ENCODE assay signal across 8 cellular contexts in the genomic region with DNA sequence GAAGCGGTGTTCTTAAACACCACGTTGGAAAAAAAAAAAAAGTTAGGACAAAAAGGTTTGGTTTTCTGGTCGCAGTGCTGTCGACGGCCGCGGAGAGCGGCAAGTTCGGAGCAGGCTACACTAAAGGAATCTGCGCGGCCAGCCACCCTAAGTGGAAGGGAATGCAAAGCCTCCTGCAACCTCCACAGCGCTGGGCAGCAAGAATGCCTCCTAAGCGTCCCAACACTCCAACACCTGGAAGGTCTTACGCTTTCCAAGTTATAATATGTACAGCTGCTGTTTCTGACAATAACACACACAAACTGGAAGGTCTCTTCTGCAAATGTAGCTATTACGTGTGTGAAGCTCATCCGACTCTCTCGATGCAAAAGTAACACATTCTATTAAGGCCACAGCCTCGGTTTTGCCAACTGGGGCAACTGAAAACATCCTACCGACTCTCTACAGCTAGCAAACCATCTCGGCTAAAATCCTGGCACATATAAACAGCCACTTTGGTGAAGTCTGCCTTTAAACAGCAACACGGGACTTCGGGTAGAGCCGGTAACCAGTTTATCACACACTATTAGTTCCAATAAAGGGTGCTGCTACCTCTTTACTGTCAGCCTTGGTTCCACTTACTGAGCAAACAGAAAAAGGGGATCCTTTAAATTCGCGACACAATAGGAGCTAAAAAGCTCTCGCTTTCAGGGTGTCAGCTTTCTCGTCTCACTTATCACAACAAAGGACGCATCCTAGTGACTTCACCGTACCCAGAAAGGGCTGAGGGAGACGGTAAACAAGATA. TPM values are rescaled to one million over a fixed set of nuclear protein-coding genes. Genes with fewer than 3 reads are reported as not detected.
A peak's percentile ranks its signal among the peaks of the same experiment; 100 is the strongest.
DNase-seq lines count a peak whose midpoint lies in the region; ATAC-seq, FAIRE-seq and TF ChIP-seq lines count a peak whose summit lies in the region.
"Had no signal": no experiment of that assay in that cellular context is flagged by ENCODE, and none has a peak within 500 bp of the region (broad histone marks: within the 10 kb centered on the region; RNA-seq: fewer than 3 reads in every experiment).

No MANE protein-coding gene starts in this region.

- H2AFZ ChIP-seq in neuron (ENCODE audit: low read depth, low read length) = peak overlapping the region; percentile 73

- H3K9me3 ChIP-seq in neuron (ENCODE audit: low read length) = no peaks in the 10 kb centered on the region

- DNase-seq in GM12891 (ENCODE audit: insufficient read length, low spot score) (no peak), NCI-H510A treated with DMSO at 0.1 percent for 48 hours (lab: John Stamatoyannopoulos, UW) (peak; percentile 14), globus pallidus (ENCODE audit: low spot score) (peak; percentile 56), HTR-8/SVneo (ENCODE audit: insufficient read length, low spot score) (no peak)
- peak; percentile 3 for DNase-seq in activated gamma-delta T cell treated with anti-CD3 and anti-CD28 coated beads, Interleukin-2, amount 50 U/mL, for 16 hours (ENCODE audit: low read depth)

- peak; percentile 87 for FAIRE-seq in GM12891 (lab: Jason Lieb, UNC)
- FAIRE-seq in HTR-8/SVneo (lab: Jason Lieb, UNC) = no peak
- FAIRE-seq: islet of Langerhans had no signal

- no peaks in the 10 kb centered on the region for H3K27me3 ChIP-seq in neuron (ENCODE audit: insufficient read depth, low read length)

- H3K36me3 ChIP-seq in neuron (ENCODE audit: insufficient read depth, low read length) = no peaks in the 10 kb centered on the region

- peaks cover 17% of the 10 kb centered on the region for H3K4me1 ChIP-seq in neuron (ENCODE audit: insufficient read depth, low read length)

- TF ChIP-seq POLR2A in GM12891 (IDR thresholded peaks at IDR 0.05; ENCODE audit: low read depth, low read length) = no peak

- peak overlapping the region; percentile 59 for H3K4me3 ChIP-seq in neuron (ENCODE audit: low read length)

- ATAC-seq in HG02763 (IDR thresholded peaks at IDR 0.05; ENCODE audit: unreplicated experiment) = peak; percentile 2

TF ChIP-seq in GM12891, 5 proteins besides CTCF, POLR2A, EP300 and RAD21:
- TF ChIP-seq POLR2AphosphoS5 (IDR thresholded peaks at IDR 0.05; ENCODE audit: low read depth, low read length) = peak; percentile 57
- TF ChIP-seq POU2F2 (IDR thresholded peaks at IDR 0.05; ENCODE audit: low read depth, low read length) = no peak

RNA-seq across cellular contexts. Expression of gene SMIM14, which starts 0.9 kb away (rescaled TPM):
- polyA plus RNA-seq in GM12891 (2012; ENCODE audit: low read depth, missing spikeins) = 99.2 TPM

Comparison
In these comparisons a context has a peak if more than half of its experiments do, and no peak if none do; other contexts are left out.
1. DNase-seq: peak in NCI-H510A treated with DMSO at 0.1 percent for 48 hours (single experiment), activated gamma-delta T cell treated with anti-CD3 and anti-CD28 coated beads, Interleukin-2, amount 50 U/mL, for 16 hours (single experiment) and globus pallidus (single experiment); none in GM12891 (single experiment) and HTR-8/SVneo (single experiment).